Comparison of ENCODE assay signal across 8 cellular contexts in the genomic region with DNA sequence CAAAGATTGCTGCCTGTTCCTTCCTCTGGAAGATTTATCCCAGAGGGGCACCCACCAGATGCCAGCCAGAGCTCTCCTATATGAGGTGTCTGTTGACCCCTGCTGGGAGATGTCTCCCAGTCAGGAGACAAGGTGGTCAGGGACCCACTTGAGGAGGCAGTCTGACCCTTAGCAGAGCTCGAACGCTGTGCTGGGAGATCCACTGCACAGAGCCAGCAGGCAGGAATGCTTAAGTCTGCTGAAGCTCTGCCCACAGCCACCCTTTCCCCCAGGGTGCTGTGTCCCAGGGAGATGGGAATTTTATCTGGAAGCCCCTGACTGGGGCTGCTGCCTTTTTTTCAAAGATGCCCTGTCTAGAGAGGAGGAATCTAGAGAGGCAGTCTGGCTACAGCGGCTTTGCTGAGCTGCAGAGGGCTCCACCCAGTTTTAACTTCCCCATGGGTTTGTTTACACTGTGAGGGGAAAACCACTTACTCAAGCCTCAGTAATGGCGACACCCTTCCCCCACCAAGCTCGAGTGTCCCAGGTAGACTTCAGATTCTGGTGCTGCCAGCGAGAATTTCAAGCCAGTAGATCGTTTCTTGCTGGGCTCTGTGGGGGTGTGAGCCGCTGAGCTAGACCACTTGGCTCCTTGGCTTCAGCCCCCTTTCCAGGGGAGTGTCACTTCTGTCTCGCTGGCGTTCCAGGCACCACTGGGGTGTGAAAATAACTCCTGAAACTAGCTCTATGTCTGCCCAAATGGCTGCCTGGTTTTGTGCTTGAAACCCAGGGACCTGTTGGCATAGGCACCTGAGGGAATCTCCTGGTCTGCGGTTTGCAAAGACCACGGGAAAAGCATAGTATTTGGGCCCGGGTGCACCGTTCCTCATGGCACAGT. TPM values are rescaled to one million over a fixed set of nuclear protein-coding genes. Genes with fewer than 3 reads are reported as not detected.
DNase-seq lines count a peak whose midpoint lies in the region; ATAC-seq and TF ChIP-seq lines count a peak whose summit lies in the region.

No MANE protein-coding gene starts in this region.

- no peak overlapping the region for H2BK5ac ChIP-seq in mesendoderm (ENCODE audit: low read length)

- no peaks in the 10 kb centered on the region for H3K27me3 ChIP-seq in mesendoderm (ENCODE audit: insufficient read depth, low read length, poor library complexity)

- DNase-seq in NOMO-1 treated with DMSO at 0.1 percent for 48 hours (lab: John Stamatoyannopoulos, UW; ENCODE audit: unreplicated experiment) = peak; percentile 64
- DNase-seq in mesendoderm = peak; percentile 70
- no peak for DNase-seq in NCI-H1105 (lab: John Stamatoyannopoulos, UW)
- no peak for DNase-seq in GM10248 (ENCODE audit: extremely low spot score)
- no peak for DNase-seq in coronary artery (ENCODE audit: low spot score)
- no peak for DNase-seq in AG08396 (ENCODE audit: low spot score)

- no peak overlapping the region for H3K56ac ChIP-seq in mesendoderm (ENCODE audit: low read length)

- no peaks in the 10 kb centered on the region for H3K79me2 ChIP-seq in mesendoderm (ENCODE audit: control insufficient read depth, insufficient read depth, low read length)

- peaks cover 3% of the 10 kb centered on the region for H3K4me1 ChIP-seq in mesendoderm (ENCODE audit: control insufficient read depth, low read depth, low read length)

- no peak overlapping the region for H2AK5ac ChIP-seq in mesendoderm (ENCODE audit: low read length)

- H3K4ac ChIP-seq in mesendoderm (ENCODE audit: low read depth, low read length) = no peak overlapping the region

- no peak overlapping the region for H2BK15ac ChIP-seq in mesendoderm (replicated peaks; ENCODE audit: low read depth)

- H3K27ac ChIP-seq in mesendoderm (ENCODE audit: low read depth, low read length) = no peak overlapping the region
- no peak overlapping the region for H3K27ac ChIP-seq in coronary artery

- no peak overlapping the region for H3K18ac ChIP-seq in mesendoderm (ENCODE audit: low read length)

- no peak for TF ChIP-seq CTCF in GM10248 (IDR thresholded peaks at IDR 0.05; ENCODE audit: control extremely low read depth, extremely low read depth, low read depth, missing control alignments)
- no peak for TF ChIP-seq CTCF in coronary artery (IDR thresholded peaks at IDR 0.05)

- no peak overlapping the region for H2BK120ac ChIP-seq in mesendoderm (ENCODE audit: low read depth, low read length)

- H3K23ac ChIP-seq in mesendoderm (ENCODE audit: low read length) = no peak overlapping the region

- no peak overlapping the region for H3K9ac ChIP-seq in mesendoderm (ENCODE audit: low read length)

- no peak overlapping the region for H4K5ac ChIP-seq in mesendoderm (ENCODE audit: low read length)

- no peak overlapping the region for H3K4me3 ChIP-seq in mesendoderm (ENCODE audit: low read length)
- H3K4me3 ChIP-seq in coronary artery = no peak overlapping the region

- H3K79me1 ChIP-seq in mesendoderm (ENCODE audit: low read length) = no peaks in the 10 kb centered on the region

- H3K4me2 ChIP-seq in mesendoderm (ENCODE audit: low read length) = no peak overlapping the region

- no peaks in the 10 kb centered on the region for H3K36me3 ChIP-seq in mesendoderm (ENCODE audit: control insufficient read depth, insufficient read depth, low read length)

- WGBS in mesendoderm (ENCODE audit: extremely low coverage, insufficient coverage, low lambda C conversion rate) = no CpG with 5 or more reads among the region's 14 CpGs

- POLR2A ChIA-PET in GM10248 (lab: Yijun Ruan, JAX) = no interaction called here

- ATAC-seq in GM19324 (IDR thresholded peaks at IDR 0.05; ENCODE audit: low FRiP score, unreplicated experiment) = peak; percentile 94
- ATAC-seq in HG02885 (IDR thresholded peaks at IDR 0.05; ENCODE audit: poor library complexity, unreplicated experiment) = peak; percentile 95

- H4K8ac ChIP-seq in mesendoderm (ENCODE audit: low read depth, low read length) = no peak overlapping the region

- CTCF ChIA-PET in GM10248 (lab: Yijun Ruan, JAX) = interaction anchor here (0.8 to 2.3 kb wide), 7 partner anchors 9 to 474 kb away, joined by 3 to 11 read pairs (median 4); no protein-coding TSS in a partner anchor

RNA-seq across cellular contexts. Expression of a gene that starts 51.1 kb away (rescaled TPM):
- polyA plus RNA-seq in mesendoderm (2013, experiment 1 of 2) = not detected
- not detected for polyA plus RNA-seq in mesendoderm (2013, experiment 2 of 2)

Comparison
In these comparisons a context has a peak if more than half of its experiments do, and no peak if none do; other contexts are left out.
1. DNase-seq: peak in NOMO-1 treated with DMSO at 0.1 percent for 48 hours (single experiment) and mesendoderm (single experiment); none in NCI-H1105 (single experiment), GM10248 (single experiment), coronary artery (single experiment) and AG08396 (single experiment).